Comparison of ENCODE assay signal across 12 cellular contexts in genomic region chr9:22102347-22103053, GRCh38.
A peak's percentile ranks its signal among the peaks of the same experiment; 100 is the strongest.
DNase-seq lines count a peak whose midpoint lies in the region; ATAC-seq and TF ChIP-seq lines count a peak whose summit lies in the region.
"Had no signal": no experiment of that assay in that cellular context is flagged by ENCODE, and none has a peak within 500 bp of the region (broad histone marks: within the 10 kb centered on the region; RNA-seq: fewer than 3 reads in every experiment).

No MANE protein-coding gene starts in this region.

- H3K27me3 Mint-ChIP-seq in chondrocyte (ENCODE audit: low read depth), result no peaks in the 10 kb centered on the region

- intact Hi-C loops in upper lobe of right lung (cut with DNase I), result no loop called here

- no peak overlapping the region for H2AFZ ChIP-seq in osteoblast (ENCODE audit: low read length)

- H3K4me1 Mint-ChIP-seq in chondrocyte (ENCODE audit: low read depth), result peaks cover 77% of the 10 kb centered on the region

- H3K4me1 ChIP-seq in HUES6 (ENCODE audit: control insufficient read depth, insufficient read depth, low read length), result peaks cover 35% of the 10 kb centered on the region
- peaks cover 35% of the 10 kb centered on the region for H3K4me1 ChIP-seq in osteoblast (ENCODE audit: insufficient read depth, low read length)
- H3K4me1 ChIP-seq in upper lobe of right lung, result peaks cover 9% of the 10 kb centered on the region
- H3K4me1 ChIP-seq: BLaER1 had no signal

- H3K4me3 Mint-ChIP-seq in chondrocyte (ENCODE audit: unreplicated experiment), result no peak overlapping the region
- H3K4me3 Mint-ChIP-seq: activated CD4-positive, alpha-beta T cell treated with anti-CD3 and anti-CD28 coated beads for 36 hours had no signal

- CTCF ChIA-PET in AG04450 (lab: Charles Lee) (interaction anchor here (0.6 to 1.0 kb wide), 3 partner anchors 40 to 136 kb away, joined by 3 to 5 read pairs (median 3); partner anchors contain the start of gene CDKN2B), GM10248 (lab: Yijun Ruan, JAX) (interaction anchor here (1.0 kb wide), 1 partner anchor 94 kb away, joined by 3 read pairs; no protein-coding TSS in a partner anchor)

- H3K9me3 Mint-ChIP-seq in chondrocyte (ENCODE audit: low read depth), result peaks cover 5% of the 10 kb centered on the region

- H3K36me3 Mint-ChIP-seq in chondrocyte (ENCODE audit: low read depth), result peaks cover 6% of the 10 kb centered on the region

- H3K4me3 ChIP-seq in AG04450 (ENCODE audit: low read depth, low read length) (no peak overlapping the region), HUES6 (ENCODE audit: low read depth, low read length) (no peak overlapping the region), osteoblast (ENCODE audit: insufficient read depth, low read length) (no peak overlapping the region), upper lobe of right lung (no peak overlapping the region)
- H3K4me3 ChIP-seq: BLaER1 had no signal

- H3K9me3 ChIP-seq in AG04450 (ENCODE audit: control insufficient read depth, insufficient read depth, low read length) (no peaks in the 10 kb centered on the region), HUES6 (ENCODE audit: control insufficient read depth, insufficient read depth, low read depth, low read length) (no peaks in the 10 kb centered on the region), osteoblast (ENCODE audit: low read depth, low read length) (no peaks in the 10 kb centered on the region), upper lobe of right lung (no peaks in the 10 kb centered on the region)
- H3K9me3 ChIP-seq: BLaER1 had no signal

- H3K9ac ChIP-seq in HUES6 (ENCODE audit: low read length), result peak overlapping the region; percentile 58
- H3K9ac ChIP-seq: BLaER1 had no signal

- TF ChIP-seq CTCF in AG04450 (IDR thresholded peaks at IDR 0.05; ENCODE audit: low read depth, low read length) (no peak), chondrocyte (IDR thresholded peaks at IDR 0.05) (no peak), osteoblast (IDR thresholded peaks at IDR 0.05; ENCODE audit: extremely low read depth, low read depth, low read length) (no peak), upper lobe of right lung (IDR thresholded peaks at IDR 0.05) (no peak), GM10248 (IDR thresholded peaks at IDR 0.05; ENCODE audit: control extremely low read depth, extremely low read depth, low read depth, missing control alignments) (no peak)

- no peaks in the 10 kb centered on the region for H4K20me1 ChIP-seq in osteoblast (ENCODE audit: insufficient read depth, low read length)
- H4K20me1 ChIP-seq: BLaER1 had no signal

- ATAC-seq in upper lobe of right lung (no peak), GM21717 (IDR thresholded peaks at IDR 0.05; ENCODE audit: unreplicated experiment) (no peak)
- ATAC-seq: activated CD4-positive, alpha-beta T cell treated with anti-CD3 and anti-CD28 coated beads for 36 hours had no signal

- no peaks in the 10 kb centered on the region for H3K27me3 ChIP-seq in AG04450 (ENCODE audit: control insufficient read depth, insufficient read depth, low read length)
- H3K27me3 ChIP-seq in HUES6 (ENCODE audit: control insufficient read depth, insufficient read depth, low read length), result no peaks in the 10 kb centered on the region
- H3K27me3 ChIP-seq in osteoblast (ENCODE audit: insufficient read depth, low read length), result no peaks in the 10 kb centered on the region
- H3K27me3 ChIP-seq in upper lobe of right lung, result no peaks in the 10 kb centered on the region
- H3K27me3 ChIP-seq: BLaER1 had no signal

- DNase-seq in AG04450 (ENCODE audit: low read depth, low spot score) (no peak), chondrocyte (ENCODE audit: low spot score) (no peak), osteoblast (ENCODE audit: insufficient read length, low spot score, missing footprints) (no peak), upper lobe of right lung (no peak), GM10248 (ENCODE audit: extremely low spot score) (no peak), GM19240 (ENCODE audit: insufficient read length, low spot score) (no peak)
- DNase-seq: activated CD4-positive, alpha-beta T cell treated with anti-CD3 and anti-CD28 coated beads for 36 hours; activated gamma-delta T cell treated with Interleukin-2 at 50 U/mL for 16 hours; occipital lobe had no signal

- H3K27ac ChIP-seq in AG04450 (ENCODE audit: low read depth, low read length) (peak overlapping the region; percentile 84), HUES6 (ENCODE audit: low read depth, low read length) (peak overlapping the region; percentile 52; the same call in 1 of the 2 replicates), osteoblast (ENCODE audit: low read depth, low read length) (peak overlapping the region; percentile 94), upper lobe of right lung (no peak overlapping the region)
- H3K27ac ChIP-seq: BLaER1 had no signal

- no peaks in the 10 kb centered on the region for H3K79me2 ChIP-seq in osteoblast (ENCODE audit: insufficient read depth, low read length)

- POLR2A ChIA-PET in AG04450 (lab: Yijun Ruan, JAX) (interaction anchor here (1.0 to 1.1 kb wide), 2 partner anchors 18 to 136 kb away, joined by 3 to 8 read pairs; no protein-coding TSS in a partner anchor), GM10248 (lab: Yijun Ruan, JAX) (no interaction called here)

- H3K4me2 ChIP-seq in osteoblast (ENCODE audit: insufficient read depth, low read length), result peak overlapping the region; percentile 25
- H3K4me2 ChIP-seq: BLaER1 had no signal

- H3K36me3 ChIP-seq in HUES6 (ENCODE audit: control insufficient read depth, insufficient read depth, low read length) (no peaks in the 10 kb centered on the region), osteoblast (ENCODE audit: insufficient read depth, low read length) (no peaks in the 10 kb centered on the region), upper lobe of right lung (no peaks in the 10 kb centered on the region)
- H3K36me3 ChIP-seq: BLaER1 had no signal

- H3K27ac Mint-ChIP-seq in chondrocyte (ENCODE audit: unreplicated experiment), result peak overlapping the region; percentile 93
- H3K27ac Mint-ChIP-seq: activated CD4-positive, alpha-beta T cell treated with anti-CD3 and anti-CD28 coated beads for 36 hours had no signal
